In genomic region chr7:116785851-116786250, GRCh38 we compare ENCODE assay signal across 33 cellular contexts.
"Had no signal": no experiment of that assay in that cellular context is flagged by ENCODE, and none has a peak within 500 bp of the region (broad histone marks: within the 10 kb centered on the region; RNA-seq: fewer than 3 reads in every experiment).

No MANE protein-coding gene starts in this region.

- H3K27me3 ChIP-seq: adrenal gland, breast epithelium, cardiac muscle cell, colonic mucosa, esophagus squamous epithelium, foreskin keratinocyte, gastroesophageal sphincter, heart right ventricle had no signal

- H3K9me3 ChIP-seq: adrenal gland, breast epithelium, colonic mucosa, esophagus squamous epithelium, gastroesophageal sphincter, heart right ventricle had no signal

- H3K27ac ChIP-seq: adrenal gland, breast epithelium, cardiac muscle cell, colonic mucosa, esophagus squamous epithelium, foreskin keratinocyte, gastroesophageal sphincter, heart right ventricle, WERI-Rb-1 had no signal

- H3K36me3 ChIP-seq: adrenal gland, breast epithelium, cardiac muscle cell, colonic mucosa, esophagus squamous epithelium, gastroesophageal sphincter, WERI-Rb-1 had no signal

- DNase-seq: activated B cell treated with CpG ODN at 0.5 μM for 24 hours; activated CD4-positive, alpha-beta memory T cell treated with anti-CD3 and anti-CD28 coated beads for 36 hours; activated CD4-positive, alpha-beta T cell treated with anti-CD3 and anti-CD28 coated beads for 36 hours; activated CD4-positive, alpha-beta T cell treated with anti-CD3 and anti-CD28 coated beads, Interleukin-2, amount 10 ng/mL, durations not matched to agents 24 days and 14 days; activated CD4-positive, CD25-positive, alpha-beta regulatory T cell treated with anti-CD3 and anti-CD28 coated beads, Interleukin-2, amount 50 U/mL, for 72 hours; activated CD8-positive, alpha-beta memory T cell treated with anti-CD3 and anti-CD28 coated beads, Interleukin-2, amount 10 ng/mL, durations not matched to agents 7 days and 5 days; activated CD8-positive, alpha-beta memory T cell treated with anti-CD3 and anti-CD28 coated beads, Interleukin-2, amount 50 U/mL, for 4 hours; activated CD8-positive, alpha-beta T cell treated with anti-CD3 and anti-CD28 coated beads, Interleukin-2, amount 10 ng/mL, durations not matched to agents 7 days and 5 days; activated effector memory CD4-positive, alpha-beta T cell treated with anti-CD3 and anti-CD28 coated beads, Interleukin-2, amount 50 U/mL, for 16 hours; activated naive CD4-positive, alpha-beta T cell treated with anti-CD3 and anti-CD28 coated beads for 36 hours; activated naive CD8-positive, alpha-beta T cell treated with anti-CD3 and anti-CD28 coated beads for 36 hours; activated naive CD8-positive, alpha-beta T cell treated with anti-CD3 and anti-CD28 coated beads, Interleukin-2, amount 50 U/mL, for 24 hours; activated T-cell treated with anti-CD3 and anti-CD28 coated beads, Interleukin-2, amount 50 U/mL, for 1 hour; activated T-cell treated with anti-CD3 and anti-CD28 coated beads, Interleukin-2, amount 50 U/mL, for 48 hours; adrenal gland; amygdala; aorta; central memory CD4-positive, alpha-beta T cell; cerebellar nuclear complex; colonic mucosa; effector memory CD4-positive, alpha-beta T cell; endodermal cell; esophagus squamous epithelium; foreskin keratinocyte; heart right ventricle; hippocampal formation; T-helper 1 cell; T-helper 17 cell; T1000; WERI-Rb-1 had no signal

- ATAC-seq: activated CD8-positive, alpha-beta memory T cell treated with anti-CD3 and anti-CD28 coated beads, Interleukin-2, amount 10 ng/mL, durations not matched to agents 7 days and 5 days; activated CD8-positive, alpha-beta T cell treated with anti-CD3 and anti-CD28 coated beads, Interleukin-2, amount 10 ng/mL, durations not matched to agents 7 days and 5 days; activated naive CD8-positive, alpha-beta T cell treated with anti-CD3 and anti-CD28 coated beads, Interleukin-2, amount 50 U/mL, for 24 hours; gastroesophageal sphincter; heart right ventricle; T-helper 17 cell had no signal

- H3K4me3 ChIP-seq: adrenal gland, breast epithelium, cardiac muscle cell, colonic mucosa, esophagus squamous epithelium, gastroesophageal sphincter, heart right ventricle had no signal

- H3K4me1 ChIP-seq: adrenal gland, breast epithelium had no signal
